In genomic region chr5:142512680-142513042, GRCh38 we compare ENCODE assay signal across 15 cellular contexts.
DNase-seq lines count a peak whose midpoint lies in the region; ATAC-seq, FAIRE-seq and TF ChIP-seq lines count a peak whose summit lies in the region.
"Had no signal": no experiment of that assay in that cellular context is flagged by ENCODE, and none has a peak within 500 bp of the region (broad histone marks: within the 10 kb centered on the region; RNA-seq: fewer than 3 reads in every experiment).

No MANE protein-coding gene starts in this region.

- no peak for ATAC-seq in stimulated activated memory B cell treated with anti-CD40 and anti-IgM and Interleukin-4, amounts not matched to agents 10 μg/mL and 1 μg/mL and 100 μg/mL, for 72 hours
- ATAC-seq in HG02588 (IDR thresholded peaks at IDR 0.05; ENCODE audit: unreplicated experiment): no peak
- ATAC-seq in HG03460 (IDR thresholded peaks at IDR 0.05; ENCODE audit: unreplicated experiment): no peak
- ATAC-seq: activated CD4-positive, CD25-positive, alpha-beta regulatory T cell treated with anti-CD3 and anti-CD28 coated beads, Interleukin-2, amount 50 U/mL, for 24 hours had no signal

- in situ Hi-C loops in astrocyte of the spinal cord (cut with HindIII; ENCODE audit: low sequenced_read_pairs): no loop called here

- H3K27ac Mint-ChIP-seq in stimulated activated memory B cell treated with anti-CD40 and anti-IgM and Interleukin-4, amounts not matched to agents 10 μg/mL and 1 μg/mL and 100 μg/mL, for 72 hours: no peak overlapping the region
- H3K27ac Mint-ChIP-seq: activated T-helper 1 cell treated with anti-CD3 and anti-CD28 coated beads, Interleukin-12 subunit alpha, Interleukin-12 subunit beta, Interleukin-2, Interleukin-4 antibody, amounts not matched to agents 30 ng/mL and 10 ng/mL and 1 ng/mL, durations not matched to agents 14 hours and 24 hours and 36 hours had no signal

- H3K9me3 Mint-ChIP-seq in stimulated activated memory B cell treated with anti-CD40 and anti-IgM and Interleukin-4, amounts not matched to agents 10 μg/mL and 1 μg/mL and 100 μg/mL, for 72 hours: peaks cover 11% of the 10 kb centered on the region

- peaks cover 28% of the 10 kb centered on the region for H3K27me3 Mint-ChIP-seq in stimulated activated memory B cell treated with anti-CD40 and anti-IgM and Interleukin-4, amounts not matched to agents 10 μg/mL and 1 μg/mL and 100 μg/mL, for 72 hours

- H3K27me3 ChIP-seq in left ventricle myocardium inferior (ENCODE audit: low read depth) (no peaks in the 10 kb centered on the region), right atrium auricular region (no peaks in the 10 kb centered on the region)

- H3K9me3 ChIP-seq in left ventricle myocardium inferior (replicated peaks) (peaks cover 17% of the 10 kb centered on the region), right atrium auricular region (peaks cover 0 to 4% of the 10 kb centered on the region in 2 donors), kidney (ENCODE audit: control insufficient read depth in 1 of 2, low read length in 2 of 2) (peaks cover 0 to 4% of the 10 kb centered on the region in 2 donors)
- H3K9me3 ChIP-seq: psoas muscle had no signal

- H3K27ac ChIP-seq in left ventricle myocardium inferior (replicated peaks): peak overlapping the region; percentile 45
- H3K27ac ChIP-seq in right atrium auricular region: peak overlapping the region in 1 of 2 donors; percentile 55
- H3K27ac ChIP-seq in kidney (ENCODE audit: low read depth in 2 of 2, low read length in 2 of 2): peak overlapping the region; percentile 49 to 52
- H3K27ac ChIP-seq: psoas muscle, SK-N-MC had no signal

- TF ChIP-seq CTCF in left ventricle myocardium inferior (IDR thresholded peaks at IDR 0.05; ENCODE audit: borderline replicate concordance) (no peak), right atrium auricular region (IDR thresholded peaks at IDR 0.05) (no peak), astrocyte of the spinal cord (IDR thresholded peaks at IDR 0.05; ENCODE audit: low read depth, low read length) (no peak), kidney (IDR thresholded peaks at IDR 0.05; ENCODE audit: borderline replicate concordance, extremely low read depth, insufficient read depth) (no peak)

- intact Hi-C loops in left ventricle myocardium inferior (cut with micrococcal nuclease): no loop called here
- intact Hi-C loops in kidney (cut with DNase I): no loop called here

- no peaks in the 10 kb centered on the region for H3K4me1 Mint-ChIP-seq in stimulated activated memory B cell treated with anti-CD40 and anti-IgM and Interleukin-4, amounts not matched to agents 10 μg/mL and 1 μg/mL and 100 μg/mL, for 72 hours

- H3K4me3 ChIP-seq in left ventricle myocardium inferior: no peak overlapping the region
- no peak overlapping the region for H3K4me3 ChIP-seq in right atrium auricular region
- no peak overlapping the region for H3K4me3 ChIP-seq in astrocyte of the spinal cord (ENCODE audit: low read depth, low read length)
- H3K4me3 ChIP-seq in kidney (ENCODE audit: low read length in 2 of 2): no peak overlapping the region
- H3K4me3 ChIP-seq: psoas muscle, SK-N-MC had no signal

- peaks cover 39% of the 10 kb centered on the region for H3K4me1 ChIP-seq in left ventricle myocardium inferior
- H3K4me1 ChIP-seq in right atrium auricular region: peaks cover 0 to 21% of the 10 kb centered on the region in 2 donors
- H3K4me1 ChIP-seq in kidney (ENCODE audit: control insufficient read depth in 1 of 2, insufficient read depth in 1 of 2, low read depth in 1 of 2, low read length in 2 of 2): peaks cover 22 to 30% of the 10 kb centered on the region in 2 donors
- H3K4me1 ChIP-seq: psoas muscle had no signal

- peaks cover 12% of the 10 kb centered on the region for H3K36me3 Mint-ChIP-seq in stimulated activated memory B cell treated with anti-CD40 and anti-IgM and Interleukin-4, amounts not matched to agents 10 μg/mL and 1 μg/mL and 100 μg/mL, for 72 hours

- no peak for DNase-seq in left ventricle myocardium inferior
- DNase-seq in right atrium auricular region (ENCODE audit: low spot score): no peak
- peak; percentile 68 for DNase-seq in astrocyte of the spinal cord (ENCODE audit: low read depth, low spot score)
- DNase-seq in kidney: peak; percentile 83
- DNase-seq in stimulated activated CD4-positive, alpha-beta T cell treated with anti-CD3 and anti-CD28 coated beads, Interleukin-4, amount 100 ng/mL, for 4 hours: no peak
- DNase-seq: DMS79, NCI-H69 had no signal

- H3K9ac ChIP-seq in kidney (ENCODE audit: low read length in 2 of 2): no peak overlapping the region

- H3K36me3 ChIP-seq in left ventricle myocardium inferior (no peaks in the 10 kb centered on the region), right atrium auricular region (no peaks in the 10 kb centered on the region), kidney (ENCODE audit: control insufficient read depth in 1 of 2, insufficient read depth in 2 of 2, low read length in 2 of 2) (no peaks in the 10 kb centered on the region)

- no peak overlapping the region for H3K4me3 Mint-ChIP-seq in stimulated activated memory B cell treated with anti-CD40 and anti-IgM and Interleukin-4, amounts not matched to agents 10 μg/mL and 1 μg/mL and 100 μg/mL, for 72 hours
- H3K4me3 Mint-ChIP-seq: activated T-helper 1 cell treated with anti-CD3 and anti-CD28 coated beads, Interleukin-12 subunit alpha, Interleukin-12 subunit beta, Interleukin-2, Interleukin-4 antibody, amounts not matched to agents 30 ng/mL and 10 ng/mL and 1 ng/mL, durations not matched to agents 14 hours and 24 hours and 36 hours had no signal

- FAIRE-seq in kidney (lab: Jason Lieb, UNC): no peak
- FAIRE-seq: GM18507 had no signal

Comparison
In these comparisons a context has a peak if more than half of its experiments do, and no peak if none do; other contexts are left out.
1. DNase-seq: peak in astrocyte of the spinal cord (single experiment) and kidney (single experiment); none in left ventricle myocardium inferior (single experiment), right atrium auricular region (single experiment) and stimulated activated CD4-positive, alpha-beta T cell treated with anti-CD3 and anti-CD28 coated beads, Interleukin-4, amount 100 ng/mL, for 4 hours (0 of 2).